7 cellular contexts compared by ENCODE assay signal in the genomic region with DNA sequence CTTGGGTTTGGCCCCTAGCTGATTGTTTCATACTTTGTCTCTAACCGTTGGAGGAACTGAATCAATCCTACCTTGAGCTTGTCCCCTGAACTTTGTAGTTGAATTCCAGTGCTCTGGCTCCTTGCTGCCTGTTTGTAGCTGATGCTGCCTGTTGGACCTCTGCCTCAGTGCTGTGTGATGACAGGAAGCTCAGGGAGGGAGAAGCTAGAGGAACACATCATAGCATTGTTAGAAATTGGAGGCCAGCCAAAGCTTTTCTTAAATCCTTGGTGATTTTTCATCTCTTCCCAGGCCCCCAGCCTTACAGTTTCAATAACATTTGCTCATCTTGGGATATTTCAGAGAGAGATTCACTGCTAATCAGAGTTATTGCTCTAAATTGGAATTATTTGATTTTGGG. TPM values are rescaled to one million over a fixed set of nuclear protein-coding genes. Genes with fewer than 3 reads are reported as not detected.
DNase-seq lines count a peak whose midpoint lies in the region; ATAC-seq and TF ChIP-seq lines count a peak whose summit lies in the region.

No MANE protein-coding gene starts in this region.

- no peak for TF ChIP-seq CTCF in HFFc6 (IDR thresholded peaks at IDR 0.05)
- TF ChIP-seq CTCF in adrenal gland (IDR thresholded peaks at IDR 0.05) = no peak
- no peak for TF ChIP-seq CTCF in glutamatergic neuron (IDR thresholded peaks at IDR 0.05; ENCODE audit: partially characterized antibody, unreplicated experiment)
- no peak for TF ChIP-seq CTCF in RWPE1 (conservative IDR thresholded peaks at IDR 0.05; ENCODE audit: low read depth)

- no peaks in the 10 kb centered on the region for H3K9me3 Mint-ChIP-seq in HFFc6
- H3K9me3 Mint-ChIP-seq in glutamatergic neuron (ENCODE audit: unreplicated experiment) = peaks cover 13% of the 10 kb centered on the region

- no peaks in the 10 kb centered on the region; the same call in 1 of the 2 replicates for H3K27me3 Mint-ChIP-seq in HFFc6 (ENCODE audit: insufficient read depth)
- H3K27me3 Mint-ChIP-seq in glutamatergic neuron (ENCODE audit: unreplicated experiment) = peaks cover 9% of the 10 kb centered on the region

- CTCF ChIA-PET in RWPE1 (lab: Yijun Ruan, JAX) = interaction anchor here (0.6 to 0.7 kb wide), 2 partner anchors 149 to 214 kb away, joined by 3 to 4 read pairs; no protein-coding TSS in a partner anchor

- H3K27ac Mint-ChIP-seq in HFFc6 = peak overlapping the region; percentile 55
- H3K27ac Mint-ChIP-seq in glutamatergic neuron (ENCODE audit: unreplicated experiment) = peak overlapping the region; percentile 59

- no peaks in the 10 kb centered on the region for H3K9me3 ChIP-seq in adrenal gland (replicated peaks in 1 of 3)

- intact Hi-C loops in adrenal gland (cut with DNase I) = no loop called here
- intact Hi-C loops in sciatic nerve (cut with DNase I) = no loop called here

- peaks cover 7% of the 10 kb centered on the region for H3K36me3 Mint-ChIP-seq in HFFc6 (ENCODE audit: low read depth)
- H3K36me3 Mint-ChIP-seq in glutamatergic neuron (ENCODE audit: unreplicated experiment) = peaks cover 13% of the 10 kb centered on the region

- POLR2A ChIA-PET in RWPE1 (lab: Yijun Ruan, JAX; ENCODE audit: low non-redundant PET) = no interaction called here

- no peak overlapping the region for H3K4me3 Mint-ChIP-seq in HFFc6
- H3K4me3 Mint-ChIP-seq in glutamatergic neuron (ENCODE audit: unreplicated experiment) = no peak overlapping the region

- DNase-seq in HFFc6 = peak; percentile 54
- peak in 4 of 7 donors; percentile 36 to 44 (median 43) for DNase-seq in adrenal gland
- DNase-seq in glutamatergic neuron = no peak
- DNase-seq in sciatic nerve (ENCODE audit: low spot score) = no peak
- DNase-seq in COLO668 (lab: John Stamatoyannopoulos, UW; ENCODE audit: unreplicated experiment) = no peak
- DNase-seq in RWPE1 (ENCODE audit: low spot score) = no peak

- ATAC-seq in sciatic nerve = peak; percentile 77
- ATAC-seq in HG03039 (IDR thresholded peaks at IDR 0.05; ENCODE audit: unreplicated experiment) = no peak

- H3K27ac ChIP-seq in adrenal gland (peak overlapping the region in 1 of 5 donors; percentile 24), RWPE1 (no peak overlapping the region)

- H3K36me3 ChIP-seq in adrenal gland (replicated peaks in 1 of 2) = no peaks in the 10 kb centered on the region

- H3K4me3 ChIP-seq in adrenal gland = no peak overlapping the region

- no peak for TF ChIP-seq POLR2A in adrenal gland (IDR thresholded peaks at IDR 0.05)

- no peaks in the 10 kb centered on the region for H3K4me1 ChIP-seq in adrenal gland (replicated peaks in 1 of 2)

- 16 to 27% (median 17%) methylated on average over 1 of the region's 1 CpG for WGBS in adrenal gland, 4 donors

- no peaks in the 10 kb centered on the region for H3K27me3 ChIP-seq in adrenal gland

- H3K4me1 Mint-ChIP-seq in HFFc6 (ENCODE audit: low read depth) (peaks cover 32% of the 10 kb centered on the region), glutamatergic neuron (ENCODE audit: low read depth, unreplicated experiment) (peaks cover 14% of the 10 kb centered on the region)

RNA-seq across cellular contexts. Expression of a gene that starts 34.0 kb away (rescaled TPM):
- total RNA-seq in HFFc6 (2021; fragmentation: NEBNext Ultra II Directional; extraction: Animal tissue kit (Norgen Biotek cat#: 25700)) = 100 to 1,000 TPM; 201 to 308 (median 223) TPM
- total RNA-seq in adrenal gland (100 to 1,000 TPM; 189 to 334 (median 230) TPM), glutamatergic neuron (ENCODE audit: unreplicated experiment) (657 TPM), sciatic nerve (322 TPM)
- 100 to 1,000 TPM in 2 of 3 donors, 10 to 100 TPM in 1; 85.1 to 108 (median 108) TPM for polyA plus RNA-seq in adrenal gland

Comparison
In these comparisons a context has a peak if more than half of its experiments do, and no peak if none do; other contexts are left out.
1. DNase-seq: peak in HFFc6 (single experiment) and adrenal gland (4 of 7); none in glutamatergic neuron (single experiment), sciatic nerve (single experiment), COLO668 (single experiment) and RWPE1 (single experiment).